ENCODE assay signal across 32 cellular contexts in the genomic region with DNA sequence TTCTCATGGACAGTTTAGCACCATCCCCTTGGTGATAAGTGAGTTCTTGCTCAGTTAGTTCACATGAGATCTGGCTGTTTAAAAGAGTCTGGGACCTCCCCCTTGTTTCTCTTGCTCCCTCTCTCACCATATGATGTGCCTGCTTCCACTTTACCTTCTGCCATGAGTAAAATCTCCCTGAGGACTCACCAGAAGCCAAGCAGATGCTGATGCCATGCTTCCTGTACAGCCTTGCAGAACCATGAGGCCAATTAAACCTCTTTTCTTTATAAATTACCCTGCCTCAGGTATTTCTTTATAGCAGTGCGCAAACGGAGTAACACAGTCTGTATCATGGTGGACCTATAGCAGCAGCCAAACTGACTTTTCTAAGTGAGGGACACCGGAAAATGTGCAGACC.
"Had no signal": no experiment of that assay in that cellular context is flagged by ENCODE, and none has a peak within 500 bp of the region (broad histone marks: within the 10 kb centered on the region; RNA-seq: fewer than 3 reads in every experiment).

No MANE protein-coding gene starts in this region.

- ATAC-seq: activated CD4-positive, alpha-beta T cell treated with anti-CD3 and anti-CD28 coated beads for 36 hours; activated CD8-positive, alpha-beta memory T cell treated with anti-CD3 and anti-CD28 coated beads, Interleukin-2, amount 10 ng/mL, durations not matched to agents 7 days and 5 days; activated CD8-positive, alpha-beta T cell treated with anti-CD3 and anti-CD28 coated beads, Interleukin-2, amount 10 ng/mL, durations not matched to agents 7 days and 5 days; body of pancreas; effector memory CD8-positive, alpha-beta T cell; gastroesophageal sphincter; T-cell had no signal

- H3K4me3 Mint-ChIP-seq: activated CD4-positive, alpha-beta memory T cell treated with anti-CD3 and anti-CD28 coated beads for 36 hours; activated CD4-positive, alpha-beta T cell treated with anti-CD3 and anti-CD28 coated beads for 36 hours; activated CD4-positive, alpha-beta T cell treated with anti-CD3 and anti-CD28 coated beads, Interleukin-2, amount 10 ng/mL, durations not matched to agents 24 days and 14 days; activated CD8-positive, alpha-beta memory T cell treated with anti-CD3 and anti-CD28 coated beads, Interleukin-2, amount 10 ng/mL, durations not matched to agents 7 days and 5 days; activated CD8-positive, alpha-beta T cell treated with anti-CD3 and anti-CD28 coated beads, Interleukin-2, amount 10 ng/mL, durations not matched to agents 7 days and 5 days; activated naive CD4-positive, alpha-beta T cell treated with anti-CD3 and anti-CD28 coated beads for 36 hours; activated naive CD4-positive, alpha-beta T cell treated with anti-CD3 and anti-CD28 coated beads, Interleukin-2, amount 50 U/mL, for 24 hours; activated naive CD8-positive, alpha-beta T cell treated with anti-CD3 and anti-CD28 coated beads, Interleukin-2, amount 10 ng/mL, durations not matched to agents 7 days and 5 days; activated T-helper 1 cell treated with anti-CD3 and anti-CD28 coated beads, Interleukin-12 subunit alpha, Interleukin-12 subunit beta, Interleukin-2, Interleukin-4 antibody, amounts not matched to agents 30 ng/mL and 10 ng/mL and 1 ng/mL, durations not matched to agents 14 hours and 24 hours and 36 hours; effector memory CD8-positive, alpha-beta T cell; T-cell; T-helper 1 cell treated with Interleukin-12 subunit alpha and Interleukin-12 subunit beta and Interleukin-4 antibody, amounts not matched to agents 30 μg/mL and 1 μg/mL, for 36 hours; T-helper 2 cell treated with Interferon-gamma antibody and Interleukin-4, amounts not matched to agents 5 μg/mL and 100 μg/mL, for 36 hours had no signal

- H3K27ac Mint-ChIP-seq: activated CD4-positive, alpha-beta memory T cell treated with anti-CD3 and anti-CD28 coated beads for 36 hours; activated CD4-positive, alpha-beta T cell treated with anti-CD3 and anti-CD28 coated beads for 36 hours; activated CD4-positive, alpha-beta T cell treated with anti-CD3 and anti-CD28 coated beads, Interleukin-2, amount 10 ng/mL, durations not matched to agents 24 days and 14 days; activated CD8-positive, alpha-beta memory T cell treated with anti-CD3 and anti-CD28 coated beads, Interleukin-2, amount 10 ng/mL, durations not matched to agents 7 days and 5 days; activated CD8-positive, alpha-beta T cell treated with anti-CD3 and anti-CD28 coated beads, Interleukin-2, amount 10 ng/mL, durations not matched to agents 7 days and 5 days; activated naive CD4-positive, alpha-beta T cell treated with anti-CD3 and anti-CD28 coated beads for 36 hours; activated naive CD4-positive, alpha-beta T cell treated with anti-CD3 and anti-CD28 coated beads, Interleukin-2, amount 50 U/mL, for 24 hours; activated naive CD8-positive, alpha-beta T cell treated with anti-CD3 and anti-CD28 coated beads, Interleukin-2, amount 10 ng/mL, durations not matched to agents 7 days and 5 days; activated T-helper 1 cell treated with anti-CD3 and anti-CD28 coated beads, Interleukin-12 subunit alpha, Interleukin-12 subunit beta, Interleukin-2, Interleukin-4 antibody, amounts not matched to agents 30 ng/mL and 10 ng/mL and 1 ng/mL, durations not matched to agents 14 hours and 24 hours and 36 hours; activated T-helper 2 cell treated with anti-CD3 and anti-CD28 coated beads, Interferon-gamma antibody, Interleukin-2, Interleukin-4, amounts not matched to agents 10 μg/mL and 5 μg/mL and 100 μg/mL, durations not matched to agents 14 hours and 24 hours and 36 hours; effector memory CD8-positive, alpha-beta T cell; T-cell; T-helper 1 cell treated with Interleukin-12 subunit alpha and Interleukin-12 subunit beta and Interleukin-4 antibody, amounts not matched to agents 30 μg/mL and 1 μg/mL, for 36 hours; T-helper 2 cell treated with Interferon-gamma antibody and Interleukin-4, amounts not matched to agents 5 μg/mL and 100 μg/mL, for 36 hours had no signal

- H3K9me3 Mint-ChIP-seq: activated naive CD4-positive, alpha-beta T cell treated with anti-CD3 and anti-CD28 coated beads, Interleukin-2, amount 50 U/mL, for 24 hours; effector memory CD8-positive, alpha-beta T cell; T-helper 1 cell treated with Interleukin-12 subunit alpha and Interleukin-12 subunit beta and Interleukin-4 antibody, amounts not matched to agents 30 μg/mL and 1 μg/mL, for 36 hours; T-helper 2 cell treated with Interferon-gamma antibody and Interleukin-4, amounts not matched to agents 5 μg/mL and 100 μg/mL, for 36 hours had no signal

- H3K27me3 Mint-ChIP-seq: activated CD4-positive, alpha-beta memory T cell treated with anti-CD3 and anti-CD28 coated beads for 36 hours; activated CD4-positive, alpha-beta T cell treated with anti-CD3 and anti-CD28 coated beads for 36 hours; activated CD4-positive, alpha-beta T cell treated with anti-CD3 and anti-CD28 coated beads, Interleukin-2, amount 10 ng/mL, durations not matched to agents 24 days and 14 days; activated CD8-positive, alpha-beta memory T cell treated with anti-CD3 and anti-CD28 coated beads, Interleukin-2, amount 10 ng/mL, durations not matched to agents 7 days and 5 days; activated naive CD4-positive, alpha-beta T cell treated with anti-CD3 and anti-CD28 coated beads, Interleukin-2, amount 50 U/mL, for 24 hours; activated naive CD8-positive, alpha-beta T cell treated with anti-CD3 and anti-CD28 coated beads, Interleukin-2, amount 10 ng/mL, durations not matched to agents 7 days and 5 days; effector memory CD8-positive, alpha-beta T cell; T-cell had no signal

- H3K4me1 Mint-ChIP-seq: activated CD4-positive, alpha-beta T cell treated with anti-CD3 and anti-CD28 coated beads, Interleukin-2, amount 10 ng/mL, durations not matched to agents 24 days and 14 days; activated CD8-positive, alpha-beta memory T cell treated with anti-CD3 and anti-CD28 coated beads, Interleukin-2, amount 10 ng/mL, durations not matched to agents 7 days and 5 days had no signal

- DNase-seq: activated CD4-positive, alpha-beta memory T cell treated with anti-CD3 and anti-CD28 coated beads for 36 hours; activated CD4-positive, alpha-beta T cell treated with anti-CD3 and anti-CD28 coated beads for 36 hours; activated CD4-positive, alpha-beta T cell treated with anti-CD3 and anti-CD28 coated beads, Interleukin-2, amount 10 ng/mL, durations not matched to agents 24 days and 14 days; activated CD4-positive, CD25-positive, alpha-beta regulatory T cell; activated CD4-positive, CD25-positive, alpha-beta regulatory T cell treated with anti-CD3 and anti-CD28 coated beads, Interleukin-2, amount 50 U/mL, for 72 hours; activated CD8-positive, alpha-beta memory T cell treated with anti-CD3 and anti-CD28 coated beads, Interleukin-2, amount 10 ng/mL, durations not matched to agents 7 days and 5 days; activated CD8-positive, alpha-beta memory T cell treated with anti-CD3 and anti-CD28 coated beads, Interleukin-2, amount 50 U/mL, for 4 hours; activated CD8-positive, alpha-beta T cell treated with anti-CD3 and anti-CD28 coated beads, Interleukin-2, amount 10 ng/mL, durations not matched to agents 7 days and 5 days; activated effector memory CD4-positive, alpha-beta T cell treated with anti-CD3 and anti-CD28 coated beads, Interleukin-2, amount 50 U/mL, for 16 hours; activated naive CD4-positive, alpha-beta T cell treated with anti-CD3 and anti-CD28 coated beads for 36 hours; activated naive CD8-positive, alpha-beta T cell treated with anti-CD3 and anti-CD28 coated beads, Interleukin-2, amount 10 ng/mL, durations not matched to agents 7 days and 5 days; activated T-cell treated with anti-CD3 and anti-CD28 coated beads, Interleukin-2, amount 50 U/mL, for 1 hour; activated T-cell treated with anti-CD3 and anti-CD28 coated beads, Interleukin-2, amount 50 U/mL, for 48 hours; amniotic stem cell; anterior cingulate cortex; body of pancreas; caudate nucleus; cortex of kidney; effector CD4-positive, alpha-beta T cell; effector memory CD8-positive, alpha-beta T cell; esophagus squamous epithelium; foreskin melanocyte; heart right ventricle; T-cell; T1000; WERI-Rb-1 had no signal
